8 cellular contexts compared by ENCODE assay signal in the genomic region with DNA sequence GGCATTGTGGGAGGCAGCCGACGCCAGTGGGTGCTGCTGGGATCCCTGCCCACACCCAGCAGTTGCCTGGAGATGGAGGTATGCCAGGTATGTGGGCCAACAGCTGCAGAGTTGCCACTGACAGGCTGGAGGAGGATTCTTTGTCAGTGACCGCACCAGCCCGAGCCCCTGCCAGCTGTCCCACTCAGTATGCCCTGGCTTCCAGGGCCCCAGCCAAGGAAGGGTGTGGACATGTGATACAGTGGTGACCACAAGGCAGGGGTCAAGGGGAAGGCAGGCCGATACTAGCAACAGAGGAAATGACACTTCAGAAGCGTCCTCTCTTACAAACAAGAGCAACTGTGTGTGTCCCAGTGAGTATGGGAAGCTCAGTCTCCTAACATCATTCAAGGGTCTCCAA.
DNase-seq lines count a peak whose midpoint lies in the region; ATAC-seq and TF ChIP-seq lines count a peak whose summit lies in the region.
"Not testable (repeated sequence)": the region's sequence is repeated elsewhere in the genome, so short reads cannot be mapped to it uniquely, and the experiment has no call there.

No MANE protein-coding gene starts in this region.

- H3K4me1 Mint-ChIP-seq in T-helper 17 cell = peaks cover 14% of the 10 kb centered on the region
- H3K4me1 Mint-ChIP-seq in activated naive CD4-positive, alpha-beta T cell treated with anti-CD3 and anti-CD28 coated beads, Interleukin-2, amount 50 U/mL, for 24 hours = peaks cover 16% of the 10 kb centered on the region
- H3K4me1 Mint-ChIP-seq in mesothelial cell of epicardium = not testable (repeated sequence)

- not testable (repeated sequence) for H3K27ac Mint-ChIP-seq in T-helper 17 cell
- peak overlapping the region; percentile 51 for H3K27ac Mint-ChIP-seq in activated naive CD4-positive, alpha-beta T cell treated with anti-CD3 and anti-CD28 coated beads, Interleukin-2, amount 50 U/mL, for 24 hours
- peak overlapping the region; percentile 53 for H3K27ac Mint-ChIP-seq in mesothelial cell of epicardium

- TF ChIP-seq CTCF in mesothelial cell of epicardium (IDR thresholded peaks at IDR 0.05; ENCODE audit: unreplicated experiment); thyroid gland (IDR thresholded peaks at IDR 0.05): not testable (repeated sequence)

- not testable (repeated sequence) for H3K4me1 ChIP-seq in thyroid gland

- not testable (repeated sequence) for H3K9me3 ChIP-seq in T-helper 17 cell (ENCODE audit: control insufficient read depth, low read length, poor library complexity, severe bottlenecking); thyroid gland

- not testable (repeated sequence) for H3K4me3 ChIP-seq in thyroid gland (replicated peaks in 1 of 3)

- DNase-seq in DMS53 (lab: John Stamatoyannopoulos, UW) (peak; percentile 48), LHCN-M2 (ENCODE audit: low read depth) (peak; percentile 90), ecto neural progenitor cell (ENCODE audit: low spot score) (peak; percentile 13), left cardiac atrium (peak; percentile 47), thyroid gland (peak; percentile 65 to 69)
- not testable (repeated sequence) for DNase-seq in T-helper 17 cell; mesothelial cell of epicardium (ENCODE audit: low spot score in 2 of 2, unreplicated experiment in 2 of 2)

- H3K4me3 Mint-ChIP-seq in T-helper 17 cell = peak overlapping the region; percentile 9
- not testable (repeated sequence) for H3K4me3 Mint-ChIP-seq in activated naive CD4-positive, alpha-beta T cell treated with anti-CD3 and anti-CD28 coated beads, Interleukin-2, amount 50 U/mL, for 24 hours; mesothelial cell of epicardium

- intact Hi-C loops in left cardiac atrium (cut with DNase I); thyroid gland (cut with DNase I): not testable (repeated sequence)

- not testable (repeated sequence) for H3K9me3 Mint-ChIP-seq in activated naive CD4-positive, alpha-beta T cell treated with anti-CD3 and anti-CD28 coated beads, Interleukin-2, amount 50 U/mL, for 24 hours; mesothelial cell of epicardium

- H3K27me3 Mint-ChIP-seq in T-helper 17 cell; activated naive CD4-positive, alpha-beta T cell treated with anti-CD3 and anti-CD28 coated beads, Interleukin-2, amount 50 U/mL, for 24 hours; mesothelial cell of epicardium (ENCODE audit: low read depth): not testable (repeated sequence)

- TF ChIP-seq POLR2A in thyroid gland (IDR thresholded peaks at IDR 0.05) = not testable (repeated sequence)

- no CpG with 5 or more reads among the region's 6 CpGs for WGBS in thyroid gland, 2 donors

- H3K36me3 Mint-ChIP-seq in T-helper 17 cell (ENCODE audit: low read depth); activated naive CD4-positive, alpha-beta T cell treated with anti-CD3 and anti-CD28 coated beads, Interleukin-2, amount 50 U/mL, for 24 hours; mesothelial cell of epicardium: not testable (repeated sequence)

- not testable (repeated sequence) for H3K36me3 ChIP-seq in thyroid gland

- H3K27ac ChIP-seq in thyroid gland = not testable (repeated sequence)

- H3K27me3 ChIP-seq in thyroid gland = not testable (repeated sequence)

- not testable (repeated sequence) for ATAC-seq in T-helper 17 cell, left cardiac atrium
